Comparison of ENCODE assay signal across 8 cellular contexts in genomic region chr4:119212251-119212963, GRCh38.
DNase-seq lines count a peak whose midpoint lies in the region; ATAC-seq lines count a peak whose summit lies in the region.

Gene USP53, plus strand, starts transcription at chr4:119212713. Its CDS starts 27,047 bp downstream, at chr4:119239760.

- no peaks in the 10 kb centered on the region for H3K27me3 ChIP-seq in BLaER1 treated with 17β-estradiol and CSF1 and Interleukin-3, amounts not matched to agents 10 nM and 100 nM

- peak within 1 kb of the TSS; percentile 86 for H3K4me3 Mint-ChIP-seq in dendritic cell treated with granulocyte-macrophage colony-stimulating factor and Interleukin-4, amounts not matched to agents 40 ng/mL and 50 ng/mL, for 4 days

- intact Hi-C loops in dendritic cell treated with granulocyte-macrophage colony-stimulating factor and Interleukin-4, amounts not matched to agents 40 ng/mL and 50 ng/mL, for 4 days (cut with micrococcal nuclease), result loop anchor here (2.0 to 5.0 kb wide), 2 partner anchors 70 to 172 kb away; no protein-coding TSS in a partner anchor

- H3K4me1 Mint-ChIP-seq in dendritic cell treated with granulocyte-macrophage colony-stimulating factor and Interleukin-4, amounts not matched to agents 40 ng/mL and 50 ng/mL, for 4 days (ENCODE audit: low read depth), result peaks cover 43% of the 10 kb centered on the region

- peak within 1 kb of the TSS; percentile 74 to 82 (median 78) for H3K4me3 ChIP-seq in BLaER1 treated with 17β-estradiol and CSF1 and Interleukin-3, amounts not matched to agents 10 nM and 100 nM

- peak within 1 kb of the TSS; percentile 67 to 92 (median 86) for H3K4me2 ChIP-seq in BLaER1 treated with 17β-estradiol and CSF1 and Interleukin-3, amounts not matched to agents 10 nM and 100 nM

- DNase-seq in NCI-H774 (lab: John Stamatoyannopoulos, UW), result peak; percentile 88
- DNase-seq in activated CD4-positive, alpha-beta T cell treated with anti-CD3 and anti-CD28 coated beads, Interleukin-2, amount 50 U/mL, for 48 hours, result peak; percentile 98
- peak; percentile 99 for DNase-seq in left kidney (ENCODE audit: low read depth, low spot score)
- DNase-seq in stimulated activated CD4-positive, alpha-beta T cell treated with anti-CD3 and anti-CD28 coated beads, Interleukin-1b, Interleukin-23, amount 100 ng/mL, for 48 hours, result peak; percentile 99

- peaks cover 19 to 56% (median 34%) of the 10 kb centered on the region in 10 experiments for H3K4me1 ChIP-seq in BLaER1 treated with 17β-estradiol and CSF1 and Interleukin-3, amounts not matched to agents 10 nM and 100 nM

- H3K27ac Mint-ChIP-seq in dendritic cell treated with granulocyte-macrophage colony-stimulating factor and Interleukin-4, amounts not matched to agents 40 ng/mL and 50 ng/mL, for 4 days, result peak within 1 kb of the TSS; percentile 80

- H4K20me1 ChIP-seq in BLaER1 treated with 17β-estradiol and CSF1 and Interleukin-3, amounts not matched to agents 10 nM and 100 nM, result no peaks in the 10 kb centered on the region; a peak in 2 of 22 replicates

- ATAC-seq in GM19395 (IDR thresholded peaks at IDR 0.05; ENCODE audit: unreplicated experiment) (peak; percentile 90), HG03558 (IDR thresholded peaks at IDR 0.05; ENCODE audit: extremely low read depth, unreplicated experiment) (peak; percentile 76)

- no peaks in the 10 kb centered on the region for H3K9me3 ChIP-seq in BLaER1 treated with 17β-estradiol and CSF1 and Interleukin-3, amounts not matched to agents 10 nM and 100 nM (replicated peaks in 1 of 11)

- H3K9ac ChIP-seq in BLaER1 treated with 17β-estradiol and CSF1 and Interleukin-3, amounts not matched to agents 10 nM and 100 nM, result peak within 1 kb of the TSS; percentile 75 to 88 (median 84)

- H3K36me3 Mint-ChIP-seq in dendritic cell treated with granulocyte-macrophage colony-stimulating factor and Interleukin-4, amounts not matched to agents 40 ng/mL and 50 ng/mL, for 4 days (ENCODE audit: low read depth), result peaks cover 14% of the 10 kb centered on the region

- peak within 1 kb of the TSS; percentile 72 to 85 (median 79) for H3K27ac ChIP-seq in BLaER1 treated with 17β-estradiol and CSF1 and Interleukin-3, amounts not matched to agents 10 nM and 100 nM

- H3K27me3 Mint-ChIP-seq in dendritic cell treated with granulocyte-macrophage colony-stimulating factor and Interleukin-4, amounts not matched to agents 40 ng/mL and 50 ng/mL, for 4 days, result peaks cover 21% of the 10 kb centered on the region

- peaks cover 0 to 9% (median 4%) of the 10 kb centered on the region in 11 experiments; a peak in 12 of 22 replicates for H3K36me3 ChIP-seq in BLaER1 treated with 17β-estradiol and CSF1 and Interleukin-3, amounts not matched to agents 10 nM and 100 nM

- H3K9me3 Mint-ChIP-seq in dendritic cell treated with granulocyte-macrophage colony-stimulating factor and Interleukin-4, amounts not matched to agents 40 ng/mL and 50 ng/mL, for 4 days, result no peaks in the 10 kb centered on the region

Comparison
In these comparisons a context has a peak if more than half of its experiments do, and no peak if none do; other contexts are left out.
1. Peak in every context shown above with its lines: DNase-seq, ATAC-seq, H3K4me3 ChIP-seq and H3K27ac ChIP-seq.